Comparison of ENCODE assay signal across 15 cellular contexts in the genomic region with DNA sequence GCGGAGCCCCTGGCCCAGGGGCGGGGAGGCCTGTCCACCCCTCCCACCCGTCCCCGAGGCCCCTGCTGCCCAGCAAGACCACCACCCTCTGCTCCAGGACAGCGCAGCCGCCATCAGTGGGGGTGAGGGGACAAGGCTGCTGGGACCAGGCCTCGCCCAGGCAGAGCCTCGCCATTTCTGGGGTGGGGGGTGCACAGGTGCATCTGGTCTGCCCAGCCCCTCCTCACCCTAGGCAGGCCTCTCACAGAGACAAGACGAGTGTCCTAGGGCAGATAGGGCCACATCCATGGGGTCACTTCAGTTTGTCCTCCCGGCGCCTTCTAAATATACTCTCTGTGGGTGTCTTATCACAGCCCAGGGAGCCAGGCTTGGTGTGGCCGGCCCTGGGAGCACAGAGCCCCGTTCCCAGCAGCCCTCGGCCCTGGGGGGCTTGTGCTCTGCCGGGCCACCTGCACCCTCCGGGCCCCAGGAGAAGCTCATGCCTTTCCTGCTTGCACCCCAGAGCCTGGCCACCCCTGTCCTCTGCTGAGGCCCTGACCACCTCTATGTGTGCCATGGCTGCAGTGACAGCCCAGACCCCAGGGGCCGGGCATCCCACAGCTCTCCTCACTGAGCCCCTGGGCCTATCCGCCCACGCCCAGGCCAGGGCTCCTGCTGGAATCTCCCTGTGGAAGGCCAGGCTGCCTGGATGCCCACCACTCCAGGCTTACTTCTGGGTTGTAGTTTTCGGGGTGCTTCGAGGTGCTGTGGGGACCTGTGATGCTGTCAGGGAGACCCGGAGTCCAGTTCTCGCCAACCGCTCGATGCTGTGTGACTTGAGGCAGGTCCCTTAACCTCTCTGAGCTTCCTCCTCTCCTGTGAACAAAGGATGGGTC.
DNase-seq lines count a peak whose midpoint lies in the region; ATAC-seq lines count a peak whose summit lies in the region.
"Had no signal": no experiment of that assay in that cellular context is flagged by ENCODE, and none has a peak within 500 bp of the region (broad histone marks: within the 10 kb centered on the region; RNA-seq: fewer than 3 reads in every experiment).

No MANE protein-coding gene starts in this region.

- no peak overlapping the region for H3K27ac Mint-ChIP-seq in activated CD8-positive, alpha-beta T cell treated with anti-CD3 and anti-CD28 coated beads, Interleukin-2, amount 10 ng/mL, durations not matched to agents 7 days and 5 days

- peak overlapping the region; percentile 76 for H3K4ac ChIP-seq in neuronal stem cell (ENCODE audit: low read length)

- H2BK12ac ChIP-seq in neuronal stem cell (ENCODE audit: low read length) = no peak overlapping the region

- H2BK15ac ChIP-seq in neuronal stem cell (ENCODE audit: low read length) = peak overlapping the region; percentile 49

- intact Hi-C loops in Right ventricle myocardium superior (cut with DNase I) (no loop called here), aorta (cut with DNase I) (no loop called here)

- H3K36me3 ChIP-seq in neuronal stem cell (replicated peaks in 1 of 2; ENCODE audit: control insufficient read depth in 2 of 2, insufficient read depth in 2 of 2, low read length in 2 of 2) (no peaks in the 10 kb centered on the region), aorta (ENCODE audit: control insufficient read depth in 1 of 2, insufficient read depth in 2 of 2, low read length in 1 of 2) (no peaks in the 10 kb centered on the region)
- H3K36me3 ChIP-seq: esophagus muscularis mucosa had no signal

- no peak overlapping the region for H3K23ac ChIP-seq in neuronal stem cell (ENCODE audit: low read depth, low read length, poor library complexity)

- no peaks in the 10 kb centered on the region for H3K9me3 Mint-ChIP-seq in activated CD8-positive, alpha-beta T cell treated with anti-CD3 and anti-CD28 coated beads, Interleukin-2, amount 10 ng/mL, durations not matched to agents 7 days and 5 days (ENCODE audit: insufficient read depth)

- H3K36me3 Mint-ChIP-seq in activated CD8-positive, alpha-beta T cell treated with anti-CD3 and anti-CD28 coated beads, Interleukin-2, amount 10 ng/mL, durations not matched to agents 7 days and 5 days (ENCODE audit: low read depth) = no peaks in the 10 kb centered on the region

- H3K27me3 ChIP-seq in neuronal stem cell (ENCODE audit: control insufficient read depth in 3 of 3, insufficient read depth in 3 of 3, low read depth in 1 of 3, low read length in 3 of 3) (peaks cover 0 to 10% (median 0%) of the 10 kb centered on the region in 3 experiments), aorta (ENCODE audit: control insufficient read depth in 1 of 2, insufficient read depth in 2 of 2, low read length in 1 of 2) (no peaks in the 10 kb centered on the region)

- peak overlapping the region; percentile 60 for H3K18ac ChIP-seq in neuronal stem cell (ENCODE audit: low read length)

- H3K27ac ChIP-seq in neuronal stem cell (replicated peaks; ENCODE audit: low read length) (no peak overlapping the region), aorta (ENCODE audit: low read depth in 1 of 2, low read length in 2 of 2) (no peak overlapping the region)
- H3K27ac ChIP-seq: esophagus muscularis mucosa, HL-60 had no signal

- no peak overlapping the region for H3K4me3 Mint-ChIP-seq in activated CD8-positive, alpha-beta T cell treated with anti-CD3 and anti-CD28 coated beads, Interleukin-2, amount 10 ng/mL, durations not matched to agents 7 days and 5 days

- peak overlapping the region; percentile 84 for H2AK5ac ChIP-seq in neuronal stem cell (ENCODE audit: low read depth, low read length)

- no CpG with 5 or more reads among the region's 25 CpGs for WGBS in neuronal stem cell (ENCODE audit: extremely low coverage in 2 of 2, insufficient read length in 2 of 2, insufficient replicate concordance in 1 of 2), 2 donors
- WGBS in aorta, 2 donors = 83 to 88% methylated on average over 25 of the region's 25 CpGs

- H4K8ac ChIP-seq in neuronal stem cell (ENCODE audit: low read depth, low read length) = no peak overlapping the region

- POLR2A ChIA-PET in activated CD8-positive, alpha-beta T cell treated with anti-CD3 and anti-CD28 coated beads, Interleukin-2, amount 10 ng/mL, durations not matched to agents 7 days and 5 days (lab: Charles Lee) = no interaction called here

- peaks cover 5% of the 10 kb centered on the region for H3K4me1 Mint-ChIP-seq in activated CD8-positive, alpha-beta T cell treated with anti-CD3 and anti-CD28 coated beads, Interleukin-2, amount 10 ng/mL, durations not matched to agents 7 days and 5 days (ENCODE audit: low read depth)

- H4K91ac ChIP-seq in neuronal stem cell (ENCODE audit: low read depth, low read length, poor library complexity) = no peak overlapping the region

- DNase-seq in stimulated activated CD4-positive, alpha-beta T cell treated with anti-CD3 and anti-CD28 coated beads, Interleukin-4, amount 100 ng/mL, for 24 hours = peak; percentile 2
- no peak for DNase-seq in stimulated activated CD4-positive, alpha-beta T cell treated with anti-CD3 and anti-CD28 coated beads, Interleukin-2, amount 100 ng/mL, for 48 hours
- DNase-seq in Right ventricle myocardium superior = peak; percentile 39
- no peak for DNase-seq in neuronal stem cell (ENCODE audit: low spot score)
- DNase-seq in aorta = peak; percentile 38 to 49
- no peak for DNase-seq in activated CD8-positive, alpha-beta T cell treated with anti-CD3 and anti-CD28 coated beads, Interleukin-2, amount 10 ng/mL, durations not matched to agents 7 days and 5 days
- DNase-seq: activated CD4-positive, CD25-positive, alpha-beta regulatory T cell treated with anti-CD3 and anti-CD28 coated beads, Interleukin-2, amount 50 U/mL, for 72 hours; AML-193; NCI-H2107; stimulated activated naive CD8-positive, alpha-beta T cell treated with anti-CD3 and anti-CD28 coated beads, Interleukin-15, Interleukin-2, amounts not matched to agents 100 U/mL and 50 U/mL, for 24 hours; SW 1271 had no signal

- H3K4me3 ChIP-seq in neuronal stem cell (ENCODE audit: low read length in 2 of 2) (no peak overlapping the region), aorta (ENCODE audit: low read length in 2 of 2) (no peak overlapping the region)
- H3K4me3 ChIP-seq: esophagus muscularis mucosa had no signal

- no peak overlapping the region for H3K14ac ChIP-seq in neuronal stem cell (ENCODE audit: low read length)

- CTCF ChIA-PET in activated CD8-positive, alpha-beta T cell treated with anti-CD3 and anti-CD28 coated beads, Interleukin-2, amount 10 ng/mL, durations not matched to agents 7 days and 5 days (lab: Charles Lee) = no interaction called here

- no peak overlapping the region for H2BK120ac ChIP-seq in neuronal stem cell (ENCODE audit: low read depth, low read length)

- ATAC-seq in Right ventricle myocardium superior (ENCODE audit: poor library complexity) = peak; percentile 34
- ATAC-seq in aorta (ENCODE audit: low FRiP score) = no peak
- no peak for ATAC-seq in GM21515 (IDR thresholded peaks at IDR 0.05; ENCODE audit: unreplicated experiment)
- no peak for ATAC-seq in activated CD8-positive, alpha-beta T cell treated with anti-CD3 and anti-CD28 coated beads, Interleukin-2, amount 10 ng/mL, durations not matched to agents 7 days and 5 days
- no peak for ATAC-seq in GM18858 (IDR thresholded peaks at IDR 0.05; ENCODE audit: unreplicated experiment)
- ATAC-seq: stimulated activated naive CD8-positive, alpha-beta T cell treated with anti-CD3 and anti-CD28 coated beads, Interleukin-15, Interleukin-2, amounts not matched to agents 100 U/mL and 50 U/mL, for 24 hours had no signal

- no peaks in the 10 kb centered on the region for H3K79me1 ChIP-seq in neuronal stem cell (ENCODE audit: low read depth, low read length)

- H3K4me1 ChIP-seq in neuronal stem cell (ENCODE audit: control insufficient read depth in 2 of 2, insufficient read depth in 1 of 2, low read depth in 1 of 2, low read length in 2 of 2) (no peaks in the 10 kb centered on the region), aorta (ENCODE audit: control insufficient read depth in 1 of 2, insufficient read depth in 2 of 2, low read length in 2 of 2) (no peaks in the 10 kb centered on the region)

- H3K27me3 Mint-ChIP-seq in activated CD8-positive, alpha-beta T cell treated with anti-CD3 and anti-CD28 coated beads, Interleukin-2, amount 10 ng/mL, durations not matched to agents 7 days and 5 days (ENCODE audit: low read depth) = no peaks in the 10 kb centered on the region

- peak overlapping the region; percentile 55 for H3K9ac ChIP-seq in neuronal stem cell (ENCODE audit: low read depth, low read length, poor library complexity)

- H3K9me3 ChIP-seq in neuronal stem cell (replicated peaks in 1 of 2; ENCODE audit: control insufficient read depth in 2 of 2, insufficient read depth in 1 of 2, low read depth in 1 of 2, low read length in 2 of 2) (no peaks in the 10 kb centered on the region), aorta (ENCODE audit: control insufficient read depth, low read length) (no peaks in the 10 kb centered on the region)
- H3K9me3 ChIP-seq: esophagus muscularis mucosa had no signal

- H2BK5ac ChIP-seq in neuronal stem cell (ENCODE audit: low read length) = no peak overlapping the region

- no peak overlapping the region for H3K4me2 ChIP-seq in neuronal stem cell (ENCODE audit: insufficient read depth, low read length, poor library complexity, severe bottlenecking)

- no peak overlapping the region for H2AFZ ChIP-seq in neuronal stem cell (ENCODE audit: low read length)

Comparison
In these comparisons a context has a peak if more than half of its experiments do, and no peak if none do; other contexts are left out.
1. DNase-seq: peak in stimulated activated CD4-positive, alpha-beta T cell treated with anti-CD3 and anti-CD28 coated beads, Interleukin-4, amount 100 ng/mL, for 24 hours (single experiment), Right ventricle myocardium superior (single experiment) and aorta (2 of 2); none in stimulated activated CD4-positive, alpha-beta T cell treated with anti-CD3 and anti-CD28 coated beads, Interleukin-2, amount 100 ng/mL, for 48 hours (0 of 2), neuronal stem cell (single experiment) and activated CD8-positive, alpha-beta T cell treated with anti-CD3 and anti-CD28 coated beads, Interleukin-2, amount 10 ng/mL, durations not matched to agents 7 days and 5 days (single experiment).